ENCODE assay signal across 27 cellular contexts in the genomic region with DNA sequence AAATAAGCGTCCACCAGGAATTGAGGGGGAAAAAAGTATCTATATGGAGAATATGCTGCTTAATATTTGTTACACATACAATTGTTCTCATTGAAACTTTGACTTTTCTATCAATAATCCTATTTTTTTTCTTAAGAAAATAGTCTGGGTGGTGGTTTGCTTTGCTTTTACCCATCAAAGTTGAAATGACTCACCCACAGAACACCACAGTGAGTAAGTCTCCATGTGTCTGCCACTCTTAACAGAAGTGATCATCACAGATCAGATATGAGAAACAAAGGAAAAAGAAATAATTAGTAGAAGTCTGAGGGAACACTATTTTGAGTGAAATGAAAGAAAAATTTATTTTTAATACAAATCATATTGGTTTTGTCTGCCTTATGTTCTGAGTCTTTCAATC.
"Had no signal": no experiment of that assay in that cellular context is flagged by ENCODE, and none has a peak within 500 bp of the region (broad histone marks: within the 10 kb centered on the region; RNA-seq: fewer than 3 reads in every experiment).

No MANE protein-coding gene starts in this region.

- H3K36me3 Mint-ChIP-seq: activated CD4-positive, alpha-beta memory T cell treated with anti-CD3 and anti-CD28 coated beads for 36 hours; activated naive CD4-positive, alpha-beta T cell treated with anti-CD3 and anti-CD28 coated beads, Interleukin-2, amount 50 U/mL, for 72 hours; T-cell had no signal

- H3K4me3 ChIP-seq: ascending aorta, SK-N-MC had no signal

- ATAC-seq: activated naive CD4-positive, alpha-beta T cell treated with anti-CD3 and anti-CD28 coated beads, Interleukin-2, amount 50 U/mL, for 72 hours; activated naive CD8-positive, alpha-beta T cell treated with anti-CD3 and anti-CD28 coated beads, Interleukin-2, amount 50 U/mL, for 24 hours; activated T-cell treated with anti-CD3 and anti-CD28 coated beads, Interleukin-2, amount 50 U/mL, for 4 hours; Right ventricle myocardium inferior; T-cell had no signal

- DNase-seq: activated CD4-positive, alpha-beta memory T cell treated with anti-CD3 and anti-CD28 coated beads for 36 hours; activated CD4-positive, alpha-beta T cell treated with anti-CD3 and anti-CD28 coated beads, Interleukin-2, amount 10 ng/mL, durations not matched to agents 7 days and 5 days; activated CD4-positive, CD25-positive, alpha-beta regulatory T cell; activated CD8-positive, alpha-beta memory T cell treated with anti-CD3 and anti-CD28 coated beads for 24 hours; activated effector memory CD4-positive, alpha-beta T cell treated with anti-CD3 and anti-CD28 coated beads, Interleukin-2, amount 50 U/mL, for 16 hours; activated naive CD4-positive, alpha-beta T cell treated with Interleukin-2 at 50 U/mL for 16 hours; activated naive CD8-positive, alpha-beta T cell treated with anti-CD3 and anti-CD28 coated beads, Interleukin-2, amount 50 U/mL, for 24 hours; activated T-cell treated with anti-CD3 and anti-CD28 coated beads, Interleukin-2, amount 50 U/mL, for 4 hours; amniotic stem cell; central memory CD4-positive, alpha-beta T cell; KG1; NCI-H1092; NCI-H1436; NCI-H1694 treated with DMSO at 0.1 percent for 48 hours; NCI-H2029 treated with DMSO at 0.1 percent for 48 hours; NCI-H446; NCI-H524; T-cell; T-helper 2 cell; T1000 had no signal

- H3K4me1 ChIP-seq: ascending aorta had no signal

- H3K27ac ChIP-seq: ascending aorta, SK-N-MC, VCaP had no signal

- H3K4me1 Mint-ChIP-seq: activated CD4-positive, alpha-beta T cell treated with anti-CD3 and anti-CD28 coated beads, Interleukin-2, amount 10 ng/mL, durations not matched to agents 7 days and 5 days; activated naive CD8-positive, alpha-beta T cell treated with anti-CD3 and anti-CD28 coated beads, Interleukin-2, amount 50 U/mL, for 24 hours; T-cell had no signal

- H3K36me3 ChIP-seq: ascending aorta had no signal

- H3K27me3 ChIP-seq: ascending aorta had no signal

- H3K9me3 ChIP-seq: ascending aorta had no signal

- H3K27me3 Mint-ChIP-seq: activated CD4-positive, alpha-beta memory T cell treated with anti-CD3 and anti-CD28 coated beads for 36 hours; activated CD4-positive, alpha-beta T cell treated with anti-CD3 and anti-CD28 coated beads, Interleukin-2, amount 10 ng/mL, durations not matched to agents 7 days and 5 days; activated naive CD8-positive, alpha-beta T cell treated with anti-CD3 and anti-CD28 coated beads, Interleukin-2, amount 50 U/mL, for 24 hours; T-cell had no signal

- H3K27ac Mint-ChIP-seq: activated CD4-positive, alpha-beta memory T cell treated with anti-CD3 and anti-CD28 coated beads for 36 hours; activated CD4-positive, alpha-beta T cell treated with anti-CD3 and anti-CD28 coated beads, Interleukin-2, amount 10 ng/mL, durations not matched to agents 7 days and 5 days; activated naive CD4-positive, alpha-beta T cell treated with anti-CD3 and anti-CD28 coated beads, Interleukin-2, amount 50 U/mL, for 72 hours; activated naive CD8-positive, alpha-beta T cell treated with anti-CD3 and anti-CD28 coated beads, Interleukin-2, amount 50 U/mL, for 24 hours; T-cell had no signal

- FAIRE-seq: RCC 7860, TTC549 had no signal

- H3K4me3 Mint-ChIP-seq: activated CD4-positive, alpha-beta memory T cell treated with anti-CD3 and anti-CD28 coated beads for 36 hours; activated CD4-positive, alpha-beta T cell treated with anti-CD3 and anti-CD28 coated beads, Interleukin-2, amount 10 ng/mL, durations not matched to agents 7 days and 5 days; activated naive CD8-positive, alpha-beta T cell treated with anti-CD3 and anti-CD28 coated beads, Interleukin-2, amount 50 U/mL, for 24 hours; activated T-cell treated with anti-CD3 and anti-CD28 coated beads, Interleukin-2, amount 50 U/mL, for 4 hours; T-cell had no signal
